In the genomic region with DNA sequence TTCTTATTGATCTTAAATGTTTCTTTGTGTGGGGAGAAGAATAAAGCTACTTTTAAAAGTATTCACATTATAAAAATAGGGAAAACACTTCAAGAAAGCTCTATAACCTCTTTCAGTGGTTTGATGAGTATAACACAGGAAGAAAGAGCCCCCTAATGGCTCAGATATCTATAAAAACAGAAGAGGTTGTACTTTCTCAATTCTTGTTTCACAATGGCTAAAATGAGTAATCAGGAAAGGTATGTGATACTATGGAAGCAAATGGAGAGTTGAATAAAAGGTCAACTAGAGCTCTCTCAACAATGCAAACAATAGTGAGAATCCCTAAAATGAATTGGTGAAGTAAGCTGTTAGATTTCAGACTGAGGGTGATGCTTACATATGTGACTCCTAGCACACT, we compare ENCODE assay signal across 11 cellular contexts.
DNase-seq lines count a peak whose midpoint lies in the region; ATAC-seq and TF ChIP-seq lines count a peak whose summit lies in the region.
"Had no signal": no experiment of that assay in that cellular context is flagged by ENCODE, and none has a peak within 500 bp of the region (broad histone marks: within the 10 kb centered on the region; RNA-seq: fewer than 3 reads in every experiment).

No MANE protein-coding gene starts in this region.

- peaks cover 10% of the 10 kb centered on the region; the same call in 1 of the 2 replicates for H3K4me1 ChIP-seq in PC-9 (replicated peaks; ENCODE audit: insufficient read depth)
- no peaks in the 10 kb centered on the region for H3K4me1 ChIP-seq in transverse colon
- H3K4me1 ChIP-seq: BLaER1, gastroesophageal sphincter had no signal

- ATAC-seq in HG02610 (IDR thresholded peaks at IDR 0.05; ENCODE audit: unreplicated experiment) (peak; percentile 66), GM21526 (IDR thresholded peaks at IDR 0.05; ENCODE audit: low FRiP score, unreplicated experiment) (no peak)
- ATAC-seq: gastroesophageal sphincter had no signal

- no peaks in the 10 kb centered on the region for H3K9me2 ChIP-seq in PC-9 (ENCODE audit: insufficient read depth)

- H3K4me3 ChIP-seq in PC-9 = no peak overlapping the region
- no peak overlapping the region for H3K4me3 ChIP-seq in epithelial cell of esophagus (ENCODE audit: low read length)
- no peak overlapping the region for H3K4me3 ChIP-seq in transverse colon
- H3K4me3 ChIP-seq: BLaER1, gastroesophageal sphincter had no signal

- no peaks in the 10 kb centered on the region for H3K27me3 ChIP-seq in PC-9 (ENCODE audit: insufficient read depth, low read depth)
- H3K27me3 ChIP-seq in transverse colon = no peaks in the 10 kb centered on the region
- H3K27me3 ChIP-seq: BLaER1, gastroesophageal sphincter had no signal

- POLR2A ChIA-PET in PC-9 (lab: Charles Lee; ENCODE audit: unreplicated experiment) = interaction anchor here (0.6 to 0.7 kb wide), 3 partner anchors 127 to 1801 kb away, joined by 3 to 6 read pairs (median 6); no protein-coding TSS in a partner anchor

- CTCF ChIA-PET in PC-9 (lab: Charles Lee) = interaction anchor here (0.5 to 1.2 kb wide), 6 partner anchors 18 to 1354 kb away, joined by 3 to 4 read pairs (median 3); no protein-coding TSS in a partner anchor

- no peak for TF ChIP-seq EP300 in transverse colon (IDR thresholded peaks at IDR 0.05; ENCODE audit: low read depth)

- no peak for TF ChIP-seq POLR2A in transverse colon (IDR thresholded peaks at IDR 0.05)

- no TSS peak for BruUV-seq in PC-9 (replicated peaks; lab: Mats Ljungman, UMichigan)

- H4K20me1 ChIP-seq in PC-9 (ENCODE audit: insufficient read depth) = no peaks in the 10 kb centered on the region
- H4K20me1 ChIP-seq: BLaER1 had no signal

- H3K36me3 ChIP-seq in PC-9 (ENCODE audit: low read depth) (no peaks in the 10 kb centered on the region), transverse colon (no peaks in the 10 kb centered on the region)
- H3K36me3 ChIP-seq: BLaER1, gastroesophageal sphincter had no signal

- no peak overlapping the region for H3K4me2 ChIP-seq in PC-9
- H3K4me2 ChIP-seq: BLaER1 had no signal

- intact Hi-C loops in PC-9 (cut with micrococcal nuclease; ENCODE audit: unreplicated experiment) = loop anchor here (10.0 kb wide), 1 partner anchor 788 kb away; no protein-coding TSS in a partner anchor
- intact Hi-C loops in transverse colon (cut with DNase I; ENCODE audit: low total_unique reads) = no loop called here

- no peaks in the 10 kb centered on the region for H3F3A ChIP-seq in PC-9 (ENCODE audit: insufficient read depth, low read depth)

- TF ChIP-seq CTCF in PC-9 (conservative IDR thresholded peaks at IDR 0.05) (peak; percentile 25; the same call in 1 of the 2 replicates), epithelial cell of esophagus (IDR thresholded peaks at IDR 0.05; ENCODE audit: insufficient read depth, low read depth, low read length, missing control alignments) (peak; percentile 3), transverse colon (IDR thresholded peaks at IDR 0.05) (no peak)

- H3K79me2 ChIP-seq in PC-9 (ENCODE audit: low read depth) = no peaks in the 10 kb centered on the region

- no peak overlapping the region for H3K27ac ChIP-seq in PC-9
- H3K27ac ChIP-seq in transverse colon = no peak overlapping the region
- H3K27ac ChIP-seq: BLaER1, gastroesophageal sphincter had no signal

- DNase-seq in A172 (ENCODE audit: low spot score) = peak; percentile 67
- DNase-seq in PC-9 = peak in 1 of 2 experiments; percentile 78
- DNase-seq in epithelial cell of esophagus (ENCODE audit: low read depth) = peak; percentile 79
- no peak for DNase-seq in transverse colon
- no peak for DNase-seq in central memory CD4-positive, alpha-beta T cell
- no peak for DNase-seq in NCI-H1436 (lab: John Stamatoyannopoulos, UW)
- DNase-seq: NCI-H1105 treated with DMSO at 0.1 percent for 48 hours had no signal

- no peak overlapping the region for H2AFZ ChIP-seq in PC-9

- no peaks in the 10 kb centered on the region for H3K9me3 ChIP-seq in PC-9 (ENCODE audit: insufficient read depth, low read depth)
- H3K9me3 ChIP-seq in transverse colon = no peaks in the 10 kb centered on the region
- H3K9me3 ChIP-seq: BLaER1, gastroesophageal sphincter had no signal

- in situ Hi-C loops in transverse colon (cut with MboI; ENCODE audit: low pct_ligation_motif_present in 1 of 4, low pct_unique_long_range_greater_than_20kb in 1 of 4, low sequenced_read_pairs in 3 of 4) = no loop called here

Comparison
In these comparisons a context has a peak if more than half of its experiments do, and no peak if none do; other contexts are left out.
1. DNase-seq: peak in A172 (single experiment) and epithelial cell of esophagus (single experiment); none in transverse colon (single experiment), central memory CD4-positive, alpha-beta T cell (single experiment) and NCI-H1436 (single experiment).
2. CTCF ChIP-seq: peak in PC-9 (single experiment) and epithelial cell of esophagus (single experiment); none in transverse colon (0 of 5).